Comparison of ENCODE assay signal across 10 cellular contexts in the genomic region with DNA sequence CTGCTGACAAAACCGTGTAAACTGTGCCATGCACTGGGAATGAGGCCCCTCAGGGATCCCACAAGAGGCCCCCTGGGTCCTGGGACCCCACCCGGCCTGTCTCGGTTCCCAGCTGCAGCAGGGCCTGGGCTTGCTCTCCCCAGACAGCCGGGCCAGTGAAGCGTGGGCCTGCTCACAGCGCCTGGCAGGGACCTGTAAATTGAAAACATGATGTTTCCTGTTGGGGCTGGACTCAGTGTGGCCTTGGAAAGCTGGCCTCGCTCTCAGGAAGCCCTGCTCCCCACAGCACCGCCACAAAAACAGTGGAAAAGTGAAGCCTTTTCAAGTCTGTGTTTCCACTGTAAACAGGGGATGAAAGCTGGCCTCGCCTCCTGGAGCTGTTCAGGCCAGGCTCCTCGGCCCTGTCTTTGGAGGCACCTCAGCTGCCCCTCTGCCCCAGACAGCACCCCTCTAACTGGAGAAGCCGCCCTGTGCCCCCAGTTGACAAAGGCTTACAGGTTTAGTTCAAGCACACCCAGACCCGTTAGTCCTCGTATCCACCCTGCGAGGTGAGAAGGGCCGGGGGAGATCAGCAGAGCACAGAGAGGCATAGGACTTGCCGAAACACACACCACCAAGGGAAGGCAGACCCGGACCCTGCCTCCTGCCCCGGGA.
DNase-seq lines count a peak whose midpoint lies in the region; ATAC-seq, FAIRE-seq and TF ChIP-seq lines count a peak whose summit lies in the region.
"Had no signal": no experiment of that assay in that cellular context is flagged by ENCODE, and none has a peak within 500 bp of the region (broad histone marks: within the 10 kb centered on the region; RNA-seq: fewer than 3 reads in every experiment).

No MANE protein-coding gene starts in this region.

- no peak overlapping the region for H3K9ac ChIP-seq in mucosa of rectum (ENCODE audit: low read depth in 1 of 2, low read length in 2 of 2)

- H3K27ac ChIP-seq in mucosa of rectum (ENCODE audit: low read depth in 2 of 2, low read length in 2 of 2): peak overlapping the region; percentile 41 to 58
- H3K27ac ChIP-seq in urinary bladder (ENCODE audit: low read depth): peak overlapping the region; percentile 23
- H3K27ac ChIP-seq: neutrophil, VCaP had no signal

- no peaks in the 10 kb centered on the region for H3K4me1 Mint-ChIP-seq in stimulated activated memory B cell treated with anti-CD40 and anti-IgM and Interleukin-4, amounts not matched to agents 10 μg/mL and 1 μg/mL and 100 μg/mL, for 72 hours

- no peak for FAIRE-seq in H54 (lab: Jason Lieb, UNC)

- no peaks in the 10 kb centered on the region for H3K9me3 Mint-ChIP-seq in stimulated activated memory B cell treated with anti-CD40 and anti-IgM and Interleukin-4, amounts not matched to agents 10 μg/mL and 1 μg/mL and 100 μg/mL, for 72 hours

- no peak for ATAC-seq in stimulated activated memory B cell treated with anti-CD40 and anti-IgM and Interleukin-4, amounts not matched to agents 10 μg/mL and 1 μg/mL and 100 μg/mL, for 72 hours

- H3K36me3 ChIP-seq in mucosa of rectum (ENCODE audit: control insufficient read depth in 2 of 2, insufficient read depth in 2 of 2, low read length in 2 of 2): peaks cover 0 to 20% of the 10 kb centered on the region in 2 donors
- no peaks in the 10 kb centered on the region for H3K36me3 ChIP-seq in urinary bladder (ENCODE audit: insufficient read depth)
- H3K36me3 ChIP-seq: neutrophil had no signal

- TF ChIP-seq CTCF in fibroblast of pulmonary artery (IDR thresholded peaks at IDR 0.05; ENCODE audit: low read length, missing control alignments): no peak

- no peaks in the 10 kb centered on the region for H3K9me3 ChIP-seq in mucosa of rectum (ENCODE audit: control insufficient read depth in 2 of 2, low read length in 2 of 2)
- H3K9me3 ChIP-seq: neutrophil had no signal

- H3K4me3 ChIP-seq in fibroblast of pulmonary artery (replicated peaks; ENCODE audit: low read depth, low read length) (no peak overlapping the region), mucosa of rectum (ENCODE audit: low read length in 2 of 2) (no peak overlapping the region), urinary bladder (ENCODE audit: low read depth, low read length) (no peak overlapping the region)

- no peak overlapping the region for H3K27ac Mint-ChIP-seq in stimulated activated memory B cell treated with anti-CD40 and anti-IgM and Interleukin-4, amounts not matched to agents 10 μg/mL and 1 μg/mL and 100 μg/mL, for 72 hours

- peaks cover 13 to 25% of the 10 kb centered on the region in 2 donors for H3K4me1 ChIP-seq in mucosa of rectum (ENCODE audit: control insufficient read depth in 2 of 2, insufficient read depth in 2 of 2, low read length in 2 of 2)
- H3K4me1 ChIP-seq in urinary bladder (ENCODE audit: insufficient read depth): peaks cover under 1% of the 10 kb centered on the region

- no peaks in the 10 kb centered on the region for H3K36me3 Mint-ChIP-seq in stimulated activated memory B cell treated with anti-CD40 and anti-IgM and Interleukin-4, amounts not matched to agents 10 μg/mL and 1 μg/mL and 100 μg/mL, for 72 hours

- H3K27me3 Mint-ChIP-seq in stimulated activated memory B cell treated with anti-CD40 and anti-IgM and Interleukin-4, amounts not matched to agents 10 μg/mL and 1 μg/mL and 100 μg/mL, for 72 hours: peaks cover 28% of the 10 kb centered on the region

- no peak overlapping the region for H3K4me3 Mint-ChIP-seq in stimulated activated memory B cell treated with anti-CD40 and anti-IgM and Interleukin-4, amounts not matched to agents 10 μg/mL and 1 μg/mL and 100 μg/mL, for 72 hours

- TF ChIP-seq POLR2A in H54 (IDR thresholded peaks at IDR 0.05; ENCODE audit: low read depth, low read length): no peak

- no peaks in the 10 kb centered on the region for H3K27me3 ChIP-seq in mucosa of rectum (ENCODE audit: control insufficient read depth in 2 of 2, insufficient read depth in 2 of 2, low read length in 2 of 2)
- H3K27me3 ChIP-seq: neutrophil had no signal

- DNase-seq in SK-N-DZ (ENCODE audit: low spot score) (peak; percentile 53), fibroblast of pulmonary artery (ENCODE audit: low read depth) (peak; percentile 61), H54 (ENCODE audit: insufficient read length, low spot score) (no peak)
- DNase-seq in stimulated activated CD4-positive, alpha-beta T cell treated with anti-CD3 and anti-CD28 coated beads, Interleukin-2, amount 100 ng/mL, for 24 hours: no peak
- DNase-seq: activated naive CD4-positive, alpha-beta T cell had no signal

- 38% methylated on average over 18 of the region's 18 CpGs for WGBS in urinary bladder

Comparison
In these comparisons a context has a peak if more than half of its experiments do, and no peak if none do; other contexts are left out.
1. DNase-seq: peak in SK-N-DZ (single experiment) and fibroblast of pulmonary artery (single experiment); none in H54 (single experiment) and stimulated activated CD4-positive, alpha-beta T cell treated with anti-CD3 and anti-CD28 coated beads, Interleukin-2, amount 100 ng/mL, for 24 hours (0 of 2).